Comparison of ENCODE assay signal across 1 cellular context in the genomic region with DNA sequence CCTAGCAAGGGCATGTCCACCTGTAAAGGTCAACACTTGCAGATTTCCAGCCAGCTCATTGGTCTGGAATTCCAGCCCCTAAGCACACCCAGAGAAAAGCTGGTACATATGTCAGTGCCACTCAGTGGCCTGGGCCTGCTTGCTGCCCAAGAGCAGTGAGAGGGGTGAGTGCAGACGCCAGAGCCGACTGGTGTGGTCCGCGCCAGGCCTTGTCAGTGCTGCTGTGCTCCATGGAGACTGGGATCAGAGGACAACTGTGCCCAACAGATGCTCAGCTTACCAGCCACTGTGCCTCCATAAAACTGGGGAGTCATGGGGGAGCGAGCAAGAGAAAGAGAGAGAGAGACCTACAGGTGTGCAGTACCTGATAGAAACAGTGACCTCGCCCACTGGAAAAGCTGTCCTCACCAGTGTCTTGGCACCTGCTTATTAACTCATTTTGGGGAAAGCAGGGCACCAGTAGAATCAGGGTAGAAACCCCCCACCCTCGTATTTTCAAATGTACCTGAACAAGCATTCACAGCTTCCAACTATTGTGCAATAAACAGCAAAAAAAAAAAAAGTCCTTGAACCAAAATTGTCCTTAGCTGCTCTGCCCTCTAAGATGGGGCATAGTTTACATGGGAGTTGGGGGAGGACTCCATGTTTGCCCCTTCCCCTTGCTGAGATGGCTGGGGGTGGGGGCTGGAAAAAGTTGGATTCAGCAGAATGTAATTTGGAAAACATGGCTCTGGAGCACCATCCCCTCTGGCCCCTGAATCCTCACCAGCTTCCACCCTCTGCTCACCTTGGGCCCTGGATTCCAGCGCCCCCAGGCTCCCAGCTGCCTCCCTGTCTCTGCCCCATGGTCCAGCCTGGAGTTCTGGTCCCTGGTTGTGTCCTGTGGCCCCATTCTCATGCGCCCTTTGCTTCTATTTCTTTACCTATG.
TF ChIP-seq lines count a peak whose summit lies in the region.

No MANE protein-coding gene starts in this region.

TF ChIP-seq in HCT116, 20 proteins besides CTCF, POLR2A, EP300 and RAD21 (continued from another document):
- TF ChIP-seq, protein P1, sequence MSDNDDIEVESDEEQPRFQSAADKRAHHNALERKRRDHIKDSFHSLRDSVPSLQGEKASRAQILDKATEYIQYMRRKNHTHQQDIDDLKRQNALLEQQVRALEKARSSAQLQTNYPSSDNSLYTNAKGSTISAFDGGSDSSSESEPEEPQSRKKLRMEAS (IDR thresholded peaks at IDR 0.05), result no peak
- TF ChIP-seq, protein P2, sequence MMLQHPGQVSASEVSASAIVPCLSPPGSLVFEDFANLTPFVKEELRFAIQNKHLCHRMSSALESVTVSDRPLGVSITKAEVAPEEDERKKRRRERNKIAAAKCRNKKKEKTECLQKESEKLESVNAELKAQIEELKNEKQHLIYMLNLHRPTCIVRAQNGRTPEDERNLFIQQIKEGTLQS (IDR thresholded peaks at IDR 0.05), result no peak
- TF ChIP-seq JUND (IDR thresholded peaks at IDR 0.05), result no peak
- no peak for TF ChIP-seq ZNF274 (IDR thresholded peaks at IDR 0.05; ENCODE audit: low read depth, low read length)
- TF ChIP-seq, protein P3, sequence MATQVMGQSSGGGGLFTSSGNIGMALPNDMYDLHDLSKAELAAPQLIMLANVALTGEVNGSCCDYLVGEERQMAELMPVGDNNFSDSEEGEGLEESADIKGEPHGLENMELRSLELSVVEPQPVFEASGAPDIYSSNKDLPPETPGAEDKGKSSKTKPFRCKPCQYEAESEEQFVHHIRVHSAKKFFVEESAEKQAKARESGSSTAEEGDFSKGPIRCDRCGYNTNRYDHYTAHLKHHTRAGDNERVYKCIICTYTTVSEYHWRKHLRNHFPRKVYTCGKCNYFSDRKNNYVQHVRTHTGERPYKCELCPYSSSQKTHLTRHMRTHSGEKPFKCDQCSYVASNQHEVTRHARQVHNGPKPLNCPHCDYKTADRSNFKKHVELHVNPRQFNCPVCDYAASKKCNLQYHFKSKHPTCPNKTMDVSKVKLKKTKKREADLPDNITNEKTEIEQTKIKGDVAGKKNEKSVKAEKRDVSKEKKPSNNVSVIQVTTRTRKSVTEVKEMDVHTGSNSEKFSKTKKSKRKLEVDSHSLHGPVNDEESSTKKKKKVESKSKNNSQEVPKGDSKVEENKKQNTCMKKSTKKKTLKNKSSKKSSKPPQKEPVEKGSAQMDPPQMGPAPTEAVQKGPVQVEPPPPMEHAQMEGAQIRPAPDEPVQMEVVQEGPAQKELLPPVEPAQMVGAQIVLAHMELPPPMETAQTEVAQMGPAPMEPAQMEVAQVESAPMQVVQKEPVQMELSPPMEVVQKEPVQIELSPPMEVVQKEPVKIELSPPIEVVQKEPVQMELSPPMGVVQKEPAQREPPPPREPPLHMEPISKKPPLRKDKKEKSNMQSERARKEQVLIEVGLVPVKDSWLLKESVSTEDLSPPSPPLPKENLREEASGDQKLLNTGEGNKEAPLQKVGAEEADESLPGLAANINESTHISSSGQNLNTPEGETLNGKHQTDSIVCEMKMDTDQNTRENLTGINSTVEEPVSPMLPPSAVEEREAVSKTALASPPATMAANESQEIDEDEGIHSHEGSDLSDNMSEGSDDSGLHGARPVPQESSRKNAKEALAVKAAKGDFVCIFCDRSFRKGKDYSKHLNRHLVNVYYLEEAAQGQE (IDR thresholded peaks at IDR 0.05; ENCODE audit: low read depth), result no peak
- no peak for TF ChIP-seq ELF1 (IDR thresholded peaks at IDR 0.05; ENCODE audit: borderline replicate concordance, low read depth)
- TF ChIP-seq SRF (IDR thresholded peaks at IDR 0.05; ENCODE audit: low read depth), result no peak
- TF ChIP-seq, protein P4, sequence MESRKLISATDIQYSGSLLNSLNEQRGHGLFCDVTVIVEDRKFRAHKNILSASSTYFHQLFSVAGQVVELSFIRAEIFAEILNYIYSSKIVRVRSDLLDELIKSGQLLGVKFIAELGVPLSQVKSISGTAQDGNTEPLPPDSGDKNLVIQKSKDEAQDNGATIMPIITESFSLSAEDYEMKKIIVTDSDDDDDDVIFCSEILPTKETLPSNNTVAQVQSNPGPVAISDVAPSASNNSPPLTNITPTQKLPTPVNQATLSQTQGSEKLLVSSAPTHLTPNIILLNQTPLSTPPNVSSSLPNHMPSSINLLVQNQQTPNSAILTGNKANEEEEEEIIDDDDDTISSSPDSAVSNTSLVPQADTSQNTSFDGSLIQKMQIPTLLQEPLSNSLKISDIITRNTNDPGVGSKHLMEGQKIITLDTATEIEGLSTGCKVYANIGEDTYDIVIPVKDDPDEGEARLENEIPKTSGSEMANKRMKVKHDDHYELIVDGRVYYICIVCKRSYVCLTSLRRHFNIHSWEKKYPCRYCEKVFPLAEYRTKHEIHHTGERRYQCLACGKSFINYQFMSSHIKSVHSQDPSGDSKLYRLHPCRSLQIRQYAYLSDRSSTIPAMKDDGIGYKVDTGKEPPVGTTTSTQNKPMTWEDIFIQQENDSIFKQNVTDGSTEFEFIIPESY (IDR thresholded peaks at IDR 0.05; ENCODE audit: extremely low read depth, insufficient replicate concordance, low read length), result no peak
- no peak for TF ChIP-seq CEBPB (IDR thresholded peaks at IDR 0.05; ENCODE audit: low read depth)
- TF ChIP-seq SP1 (IDR thresholded peaks at IDR 0.05; ENCODE audit: low read depth), result no peak
- TF ChIP-seq EGR1 (IDR thresholded peaks at IDR 0.05; ENCODE audit: low read depth), result no peak
- no peak for TF ChIP-seq EZH2phosphoT487 (IDR thresholded peaks at IDR 0.05; ENCODE audit: borderline replicate concordance)
- TF ChIP-seq FOSL1 (IDR thresholded peaks at IDR 0.05; ENCODE audit: low read depth), result no peak
- no peak for TF ChIP-seq EZH2 (IDR thresholded peaks at IDR 0.05)
- no peak for TF ChIP-seq SIN3A (IDR thresholded peaks at IDR 0.05; ENCODE audit: low read depth)
